ENCODE assay signal across 1 cellular context in the genomic region with DNA sequence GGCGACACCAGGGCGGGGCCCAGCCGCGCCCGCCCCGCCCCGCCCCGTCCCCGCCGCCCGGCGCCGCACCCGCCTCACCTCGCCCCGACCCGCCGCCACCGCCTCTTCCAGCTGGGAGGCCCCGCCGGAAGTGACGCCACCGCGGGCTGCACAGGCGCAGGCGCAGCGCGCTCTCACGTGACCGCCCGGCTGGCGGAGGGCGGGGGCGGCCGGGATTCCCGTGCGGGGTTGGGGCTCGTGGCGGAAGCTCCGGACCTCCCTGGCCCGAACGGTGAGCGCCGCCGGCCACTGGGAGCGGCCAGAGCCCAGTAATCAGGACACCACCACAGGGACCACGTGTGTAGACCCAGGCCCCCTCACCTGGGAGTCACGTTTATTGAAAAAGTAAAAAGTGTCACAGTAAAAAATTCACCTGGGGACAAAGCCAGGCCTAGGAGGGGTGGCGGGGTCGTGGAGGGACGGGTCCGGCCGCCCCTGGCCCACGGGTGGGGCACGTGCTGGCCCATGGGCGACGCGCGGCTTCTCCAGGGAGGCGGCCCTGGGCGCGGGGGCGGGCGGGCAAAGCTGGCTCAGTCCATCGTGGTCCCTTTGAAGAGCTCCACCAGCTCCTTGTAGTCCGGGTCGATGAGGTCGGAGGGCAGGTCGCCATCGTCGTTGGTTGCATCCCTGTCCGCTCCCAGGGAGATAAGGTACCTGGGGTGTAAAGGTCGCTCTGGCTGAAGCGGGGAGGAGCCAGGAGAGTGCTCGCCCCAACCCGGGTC.
TF ChIP-seq lines count a peak whose summit lies in the region.

A gene with protein sequence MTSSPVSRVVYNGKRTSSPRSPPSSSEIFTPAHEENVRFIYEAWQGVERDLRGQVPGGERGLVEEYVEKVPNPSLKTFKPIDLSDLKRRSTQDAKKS (minus strand): TSS at position 132 of the 761 bp plus-strand sequence. CDS start 8,785 bp downstream, outside the sequence.

TF ChIP-seq in K562, 482 proteins besides CTCF, POLR2A, EP300 and RAD21 (continued from another document and continues in another):
- TF ChIP-seq, protein P1, sequence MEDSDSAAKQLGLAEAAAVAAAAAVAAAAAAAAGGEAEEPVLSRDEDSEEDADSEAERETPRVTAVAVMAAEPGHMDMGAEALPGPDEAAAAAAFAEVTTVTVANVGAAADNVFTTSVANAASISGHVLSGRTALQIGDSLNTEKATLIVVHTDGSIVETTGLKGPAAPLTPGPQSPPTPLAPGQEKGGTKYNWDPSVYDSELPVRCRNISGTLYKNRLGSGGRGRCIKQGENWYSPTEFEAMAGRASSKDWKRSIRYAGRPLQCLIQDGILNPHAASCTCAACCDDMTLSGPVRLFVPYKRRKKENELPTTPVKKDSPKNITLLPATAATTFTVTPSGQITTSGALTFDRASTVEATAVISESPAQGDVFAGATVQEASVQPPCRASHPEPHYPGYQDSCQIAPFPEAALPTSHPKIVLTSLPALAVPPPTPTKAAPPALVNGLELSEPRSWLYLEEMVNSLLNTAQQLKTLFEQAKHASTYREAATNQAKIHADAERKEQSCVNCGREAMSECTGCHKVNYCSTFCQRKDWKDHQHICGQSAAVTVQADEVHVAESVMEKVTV (CRISPR knock-in tag; IDR thresholded peaks at IDR 0.05): no peak
- TF ChIP-seq CREBBP (IDR thresholded peaks at IDR 0.05; ENCODE audit: low read depth, low read length) (no peak), KDM4B (IDR thresholded peaks at IDR 0.05; ENCODE audit: borderline replicate concordance in 2 of 2, low read depth in 1 of 2) (no peak), RUNX1 (IDR thresholded peaks at IDR 0.05; ENCODE audit: low read depth) (no peak), ZNF586 (CRISPR knock-in tag; conservative IDR thresholded peaks at IDR 0.05) (no peak), ZNF699 (CRISPR knock-in tag; IDR thresholded peaks at IDR 0.05; ENCODE audit: insufficient replicate concordance) (no peak), ZNF551 (CRISPR knock-in tag; IDR thresholded peaks at IDR 0.05) (no peak), ZKSCAN8 (CRISPR knock-in tag; IDR thresholded peaks at IDR 0.05) (no peak), ZNF436 (CRISPR knock-in tag; IDR thresholded peaks at IDR 0.05) (no peak), HNRNPUL1 (IDR thresholded peaks at IDR 0.05; ENCODE audit: low read length) (no peak), CHD2 (IDR thresholded peaks at IDR 0.05; ENCODE audit: low read depth, low read length) (peak; percentile 75), ZNF785 (CRISPR knock-in tag; IDR thresholded peaks at IDR 0.05) (no peak), ZNF143 (CRISPR knock-in tag; IDR thresholded peaks at IDR 0.05) (0 out of 2 replicates have a peak, but pooled peaks have one; percentile 48), TBP (optimal IDR thresholded peaks at IDR 0.05; ENCODE audit: low read depth, low read length) (peak; percentile 31), LARP7 (IDR thresholded peaks at IDR 0.05) (no peak), ZFPM2 (CRISPR knock-in tag; IDR thresholded peaks at IDR 0.05) (no peak), SAFB (IDR thresholded peaks at IDR 0.05; ENCODE audit: borderline replicate concordance, low read depth, low read length) (no peak), SP2 (IDR thresholded peaks at IDR 0.05; ENCODE audit: extremely low read depth, low read depth, low read length, poor library complexity, severe bottlenecking) (no peak), ZNF668 (CRISPR knock-in tag; IDR thresholded peaks at IDR 0.05) (no peak), SIX5 (IDR thresholded peaks at IDR 0.05; ENCODE audit: borderline replicate concordance in 1 of 2, insufficient read depth in 1 of 2, low read depth in 1 of 2, low read length in 2 of 2) (no peak), RBM14 (IDR thresholded peaks at IDR 0.05; ENCODE audit: borderline replicate concordance, insufficient read depth, low read depth, low read length) (no peak)
- TF ChIP-seq, protein P2, sequence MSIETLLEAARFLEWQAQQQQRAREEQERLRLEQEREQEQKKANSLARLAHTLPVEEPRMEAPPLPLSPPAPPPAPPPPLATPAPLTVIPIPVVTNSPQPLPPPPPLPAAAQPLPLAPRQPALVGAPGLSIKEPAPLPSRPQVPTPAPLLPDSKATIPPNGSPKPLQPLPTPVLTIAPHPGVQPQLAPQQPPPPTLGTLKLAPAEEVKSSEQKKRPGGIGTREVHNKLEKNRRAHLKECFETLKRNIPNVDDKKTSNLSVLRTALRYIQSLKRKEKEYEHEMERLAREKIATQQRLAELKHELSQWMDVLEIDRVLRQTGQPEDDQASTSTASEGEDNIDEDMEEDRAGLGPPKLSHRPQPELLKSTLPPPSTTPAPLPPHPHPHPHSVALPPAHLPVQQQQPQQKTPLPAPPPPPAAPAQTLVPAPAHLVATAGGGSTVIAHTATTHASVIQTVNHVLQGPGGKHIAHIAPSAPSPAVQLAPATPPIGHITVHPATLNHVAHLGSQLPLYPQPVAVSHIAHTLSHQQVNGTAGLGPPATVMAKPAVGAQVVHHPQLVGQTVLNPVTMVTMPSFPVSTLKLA (conservative IDR thresholded peaks at IDR 0.05): peak; percentile 92 to 95
- TF ChIP-seq, protein P3, sequence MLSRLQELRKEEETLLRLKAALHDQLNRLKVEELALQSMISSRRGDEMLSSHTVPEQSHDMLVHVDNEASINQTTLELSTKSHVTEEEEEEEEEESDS (CRISPR knock-in tag; IDR thresholded peaks at IDR 0.05): no peak
- TF ChIP-seq, protein P4, sequence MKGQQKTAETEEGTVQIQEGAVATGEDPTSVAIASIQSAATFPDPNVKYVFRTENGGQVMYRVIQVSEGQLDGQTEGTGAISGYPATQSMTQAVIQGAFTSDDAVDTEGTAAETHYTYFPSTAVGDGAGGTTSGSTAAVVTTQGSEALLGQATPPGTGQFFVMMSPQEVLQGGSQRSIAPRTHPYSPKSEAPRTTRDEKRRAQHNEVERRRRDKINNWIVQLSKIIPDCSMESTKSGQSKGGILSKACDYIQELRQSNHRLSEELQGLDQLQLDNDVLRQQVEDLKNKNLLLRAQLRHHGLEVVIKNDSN (CRISPR knock-in tag; IDR thresholded peaks at IDR 0.05): peak; percentile 93
- TF ChIP-seq, protein P5, sequence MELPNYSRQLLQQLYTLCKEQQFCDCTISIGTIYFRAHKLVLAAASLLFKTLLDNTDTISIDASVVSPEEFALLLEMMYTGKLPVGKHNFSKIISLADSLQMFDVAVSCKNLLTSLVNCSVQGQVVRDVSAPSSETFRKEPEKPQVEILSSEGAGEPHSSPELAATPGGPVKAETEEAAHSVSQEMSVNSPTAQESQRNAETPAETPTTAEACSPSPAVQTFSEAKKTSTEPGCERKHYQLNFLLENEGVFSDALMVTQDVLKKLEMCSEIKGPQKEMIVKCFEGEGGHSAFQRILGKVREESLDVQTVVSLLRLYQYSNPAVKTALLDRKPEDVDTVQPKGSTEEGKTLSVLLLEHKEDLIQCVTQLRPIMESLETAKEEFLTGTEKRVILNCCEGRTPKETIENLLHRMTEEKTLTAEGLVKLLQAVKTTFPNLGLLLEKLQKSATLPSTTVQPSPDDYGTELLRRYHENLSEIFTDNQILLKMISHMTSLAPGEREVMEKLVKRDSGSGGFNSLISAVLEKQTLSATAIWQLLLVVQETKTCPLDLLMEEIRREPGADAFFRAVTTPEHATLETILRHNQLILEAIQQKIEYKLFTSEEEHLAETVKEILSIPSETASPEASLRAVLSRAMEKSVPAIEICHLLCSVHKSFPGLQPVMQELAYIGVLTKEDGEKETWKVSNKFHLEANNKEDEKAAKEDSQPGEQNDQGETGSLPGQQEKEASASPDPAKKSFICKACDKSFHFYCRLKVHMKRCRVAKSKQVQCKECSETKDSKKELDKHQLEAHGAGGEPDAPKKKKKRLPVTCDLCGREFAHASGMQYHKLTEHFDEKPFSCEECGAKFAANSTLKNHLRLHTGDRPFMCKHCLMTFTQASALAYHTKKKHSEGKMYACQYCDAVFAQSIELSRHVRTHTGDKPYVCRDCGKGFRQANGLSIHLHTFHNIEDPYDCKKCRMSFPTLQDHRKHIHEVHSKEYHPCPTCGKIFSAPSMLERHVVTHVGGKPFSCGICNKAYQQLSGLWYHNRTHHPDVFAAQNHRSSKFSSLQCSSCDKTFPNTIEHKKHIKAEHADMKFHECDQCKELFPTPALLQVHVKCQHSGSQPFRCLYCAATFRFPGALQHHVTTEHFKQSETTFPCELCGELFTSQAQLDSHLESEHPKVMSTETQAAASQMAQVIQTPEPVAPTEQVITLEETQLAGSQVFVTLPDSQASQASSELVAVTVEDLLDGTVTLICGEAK (IDR thresholded peaks at IDR 0.05): peak; percentile 70
- TF ChIP-seq, protein P5 (CRISPR knock-in tag; IDR thresholded peaks at IDR 0.05): peak; percentile 48; the same call in 1 of the 2 replicates
- TF ChIP-seq, protein P6, sequence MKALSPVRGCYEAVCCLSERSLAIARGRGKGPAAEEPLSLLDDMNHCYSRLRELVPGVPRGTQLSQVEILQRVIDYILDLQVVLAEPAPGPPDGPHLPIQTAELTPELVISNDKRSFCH (CRISPR knock-in tag; IDR thresholded peaks at IDR 0.05): no peak
- TF ChIP-seq, protein P6 (tag; IDR thresholded peaks at IDR 0.05): peak; percentile 78; the same call in 1 of the 2 replicates
- TF ChIP-seq, protein P7, sequence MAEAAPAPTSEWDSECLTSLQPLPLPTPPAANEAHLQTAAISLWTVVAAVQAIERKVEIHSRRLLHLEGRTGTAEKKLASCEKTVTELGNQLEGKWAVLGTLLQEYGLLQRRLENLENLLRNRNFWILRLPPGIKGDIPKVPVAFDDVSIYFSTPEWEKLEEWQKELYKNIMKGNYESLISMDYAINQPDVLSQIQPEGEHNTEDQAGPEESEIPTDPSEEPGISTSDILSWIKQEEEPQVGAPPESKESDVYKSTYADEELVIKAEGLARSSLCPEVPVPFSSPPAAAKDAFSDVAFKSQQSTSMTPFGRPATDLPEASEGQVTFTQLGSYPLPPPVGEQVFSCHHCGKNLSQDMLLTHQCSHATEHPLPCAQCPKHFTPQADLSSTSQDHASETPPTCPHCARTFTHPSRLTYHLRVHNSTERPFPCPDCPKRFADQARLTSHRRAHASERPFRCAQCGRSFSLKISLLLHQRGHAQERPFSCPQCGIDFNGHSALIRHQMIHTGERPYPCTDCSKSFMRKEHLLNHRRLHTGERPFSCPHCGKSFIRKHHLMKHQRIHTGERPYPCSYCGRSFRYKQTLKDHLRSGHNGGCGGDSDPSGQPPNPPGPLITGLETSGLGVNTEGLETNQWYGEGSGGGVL (CRISPR knock-in tag; IDR thresholded peaks at IDR 0.05): no peak
- TF ChIP-seq, protein P8, sequence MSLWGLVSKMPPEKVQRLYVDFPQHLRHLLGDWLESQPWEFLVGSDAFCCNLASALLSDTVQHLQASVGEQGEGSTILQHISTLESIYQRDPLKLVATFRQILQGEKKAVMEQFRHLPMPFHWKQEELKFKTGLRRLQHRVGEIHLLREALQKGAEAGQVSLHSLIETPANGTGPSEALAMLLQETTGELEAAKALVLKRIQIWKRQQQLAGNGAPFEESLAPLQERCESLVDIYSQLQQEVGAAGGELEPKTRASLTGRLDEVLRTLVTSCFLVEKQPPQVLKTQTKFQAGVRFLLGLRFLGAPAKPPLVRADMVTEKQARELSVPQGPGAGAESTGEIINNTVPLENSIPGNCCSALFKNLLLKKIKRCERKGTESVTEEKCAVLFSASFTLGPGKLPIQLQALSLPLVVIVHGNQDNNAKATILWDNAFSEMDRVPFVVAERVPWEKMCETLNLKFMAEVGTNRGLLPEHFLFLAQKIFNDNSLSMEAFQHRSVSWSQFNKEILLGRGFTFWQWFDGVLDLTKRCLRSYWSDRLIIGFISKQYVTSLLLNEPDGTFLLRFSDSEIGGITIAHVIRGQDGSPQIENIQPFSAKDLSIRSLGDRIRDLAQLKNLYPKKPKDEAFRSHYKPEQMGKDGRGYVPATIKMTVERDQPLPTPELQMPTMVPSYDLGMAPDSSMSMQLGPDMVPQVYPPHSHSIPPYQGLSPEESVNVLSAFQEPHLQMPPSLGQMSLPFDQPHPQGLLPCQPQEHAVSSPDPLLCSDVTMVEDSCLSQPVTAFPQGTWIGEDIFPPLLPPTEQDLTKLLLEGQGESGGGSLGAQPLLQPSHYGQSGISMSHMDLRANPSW (CRISPR knock-in tag; IDR thresholded peaks at IDR 0.05): no peak
- TF ChIP-seq, protein P9, sequence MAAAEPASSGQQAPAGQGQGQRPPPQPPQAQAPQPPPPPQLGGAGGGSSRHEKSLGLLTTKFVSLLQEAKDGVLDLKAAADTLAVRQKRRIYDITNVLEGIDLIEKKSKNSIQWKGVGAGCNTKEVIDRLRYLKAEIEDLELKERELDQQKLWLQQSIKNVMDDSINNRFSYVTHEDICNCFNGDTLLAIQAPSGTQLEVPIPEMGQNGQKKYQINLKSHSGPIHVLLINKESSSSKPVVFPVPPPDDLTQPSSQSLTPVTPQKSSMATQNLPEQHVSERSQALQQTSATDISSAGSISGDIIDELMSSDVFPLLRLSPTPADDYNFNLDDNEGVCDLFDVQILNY (CRISPR knock-in tag; IDR thresholded peaks at IDR 0.05): peak; percentile 89
